In the genomic region with DNA sequence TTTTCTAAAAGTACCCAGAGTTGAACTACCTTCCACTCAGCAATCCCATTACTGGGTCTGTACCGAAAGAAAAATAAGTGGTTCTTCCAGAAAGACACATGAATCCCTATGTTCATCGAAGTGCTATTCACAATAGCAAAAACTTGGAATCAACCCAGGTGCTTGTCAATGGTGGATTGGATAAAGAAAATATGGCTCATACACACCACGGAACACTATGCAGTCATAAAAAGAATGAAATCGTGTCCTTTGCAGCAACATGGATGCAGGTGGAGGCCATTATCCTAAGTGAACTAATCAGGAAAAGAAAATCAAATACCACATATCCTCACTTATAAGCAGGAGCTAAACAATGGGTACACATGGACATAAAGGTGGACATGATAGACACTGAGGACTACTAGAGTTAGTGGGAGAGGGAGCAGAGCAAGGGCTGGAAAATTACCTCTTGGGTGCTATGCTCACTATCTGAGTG, we compare ENCODE assay signal across 8 cellular contexts. TPM values are rescaled to one million over a fixed set of nuclear protein-coding genes. Genes with fewer than 3 reads are reported as not detected.
DNase-seq lines count a peak whose midpoint lies in the region; ATAC-seq and TF ChIP-seq lines count a peak whose summit lies in the region.

No MANE protein-coding gene starts in this region.

- no peaks in the 10 kb centered on the region for H3K36me3 ChIP-seq in right lobe of liver
- H3K36me3 ChIP-seq in upper lobe of left lung: no peaks in the 10 kb centered on the region

- H3K4me1 Mint-ChIP-seq in activated naive CD4-positive, alpha-beta T cell treated with anti-CD3 and anti-CD28 coated beads, Interleukin-2, amount 50 U/mL, for 24 hours: peaks cover 29% of the 10 kb centered on the region
- H3K4me1 Mint-ChIP-seq in activated naive CD8-positive, alpha-beta T cell treated with anti-CD3 and anti-CD28 coated beads, Interleukin-2, amount 10 ng/mL, durations not matched to agents 7 days and 5 days: peaks cover 30% of the 10 kb centered on the region

- 19% methylated on average over 4 of the region's 4 CpGs for WGBS in right lobe of liver (ENCODE audit: insufficient coverage, low coverage, low lambda C conversion rate, missing lambda C conversion rate)
- 25% methylated on average over 4 of the region's 4 CpGs for WGBS in upper lobe of left lung, 2 donors

- H3K4me3 ChIP-seq in right lobe of liver: peak overlapping the region; percentile 54 to 66 (median 61)
- H3K4me3 ChIP-seq in upper lobe of left lung: peak overlapping the region in 3 of 4 donors; percentile 54 to 70 (median 59)

- no peaks in the 10 kb centered on the region for H3K9me3 ChIP-seq in right lobe of liver
- no peaks in the 10 kb centered on the region for H3K9me3 ChIP-seq in upper lobe of left lung

- DNase-seq in activated naive CD4-positive, alpha-beta T cell treated with Interleukin-2 at 50 U/mL for 16 hours: no peak
- no peak for DNase-seq in activated naive CD8-positive, alpha-beta T cell treated with anti-CD3 and anti-CD28 coated beads, Interleukin-2, amount 10 ng/mL, durations not matched to agents 7 days and 5 days
- no peak for DNase-seq in right lobe of liver
- DNase-seq in upper lobe of left lung: no peak
- DNase-seq in stimulated activated CD4-positive, alpha-beta T cell treated with anti-CD3 and anti-CD28 coated beads, Interleukin-15, amount 100 ng/mL, for 24 hours: no peak
- no peak for DNase-seq in 8988T

- no peaks in the 10 kb centered on the region for H3K9me3 Mint-ChIP-seq in activated naive CD4-positive, alpha-beta T cell treated with anti-CD3 and anti-CD28 coated beads, Interleukin-2, amount 50 U/mL, for 24 hours
- H3K9me3 Mint-ChIP-seq in activated naive CD8-positive, alpha-beta T cell treated with anti-CD3 and anti-CD28 coated beads, Interleukin-2, amount 10 ng/mL, durations not matched to agents 7 days and 5 days: no peaks in the 10 kb centered on the region

- peak overlapping the region; percentile 90 for H3K4me3 Mint-ChIP-seq in activated naive CD4-positive, alpha-beta T cell treated with anti-CD3 and anti-CD28 coated beads, Interleukin-2, amount 50 U/mL, for 24 hours
- peak overlapping the region; percentile 84 for H3K4me3 Mint-ChIP-seq in activated naive CD8-positive, alpha-beta T cell treated with anti-CD3 and anti-CD28 coated beads, Interleukin-2, amount 10 ng/mL, durations not matched to agents 7 days and 5 days

- no peak for ATAC-seq in activated naive CD8-positive, alpha-beta T cell treated with anti-CD3 and anti-CD28 coated beads, Interleukin-2, amount 10 ng/mL, durations not matched to agents 7 days and 5 days (ENCODE audit: low read depth)
- ATAC-seq in right lobe of liver: no peak
- ATAC-seq in upper lobe of left lung (ENCODE audit: low FRiP score in 2 of 2): no peak
- no peak for ATAC-seq in HG03342 (IDR thresholded peaks at IDR 0.05; ENCODE audit: unreplicated experiment)

- H3K27me3 ChIP-seq in right lobe of liver (no peaks in the 10 kb centered on the region), upper lobe of left lung (no peaks in the 10 kb centered on the region)

- intact Hi-C loops in right lobe of liver (cut with DNase I): no loop called here

- H3K27ac Mint-ChIP-seq in activated naive CD4-positive, alpha-beta T cell treated with anti-CD3 and anti-CD28 coated beads, Interleukin-2, amount 50 U/mL, for 24 hours: peak overlapping the region; percentile 31
- peak overlapping the region; percentile 84 for H3K27ac Mint-ChIP-seq in activated naive CD8-positive, alpha-beta T cell treated with anti-CD3 and anti-CD28 coated beads, Interleukin-2, amount 10 ng/mL, durations not matched to agents 7 days and 5 days

- POLR2A ChIA-PET in activated naive CD8-positive, alpha-beta T cell treated with anti-CD3 and anti-CD28 coated beads, Interleukin-2, amount 10 ng/mL, durations not matched to agents 7 days and 5 days (lab: Charles Lee): interaction anchor here (1.0 to 1.4 kb wide), 4 partner anchors 12 to 152 kb away, joined by 3 to 15 read pairs (median 4); a partner anchor contains a TSS

- H3K4me1 ChIP-seq in right lobe of liver: peaks cover 0 to 8% (median 4%) of the 10 kb centered on the region in 4 donors
- H3K4me1 ChIP-seq in upper lobe of left lung: peaks cover 40 to 57% (median 47%) of the 10 kb centered on the region in 4 donors

- no peak for TF ChIP-seq POLR2A in right lobe of liver (IDR thresholded peaks at IDR 0.05)
- TF ChIP-seq POLR2A in upper lobe of left lung (IDR thresholded peaks at IDR 0.05): no peak

- no peak for TF ChIP-seq EP300 in upper lobe of left lung (IDR thresholded peaks at IDR 0.05)

- H3K27me3 Mint-ChIP-seq in activated naive CD4-positive, alpha-beta T cell treated with anti-CD3 and anti-CD28 coated beads, Interleukin-2, amount 50 U/mL, for 24 hours: no peaks in the 10 kb centered on the region
- H3K27me3 Mint-ChIP-seq in activated naive CD8-positive, alpha-beta T cell treated with anti-CD3 and anti-CD28 coated beads, Interleukin-2, amount 10 ng/mL, durations not matched to agents 7 days and 5 days: peaks cover 10% of the 10 kb centered on the region

- no peaks in the 10 kb centered on the region for H3K36me3 Mint-ChIP-seq in activated naive CD4-positive, alpha-beta T cell treated with anti-CD3 and anti-CD28 coated beads, Interleukin-2, amount 50 U/mL, for 24 hours
- no peaks in the 10 kb centered on the region for H3K36me3 Mint-ChIP-seq in activated naive CD8-positive, alpha-beta T cell treated with anti-CD3 and anti-CD28 coated beads, Interleukin-2, amount 10 ng/mL, durations not matched to agents 7 days and 5 days

- TF ChIP-seq CTCF in right lobe of liver (IDR thresholded peaks at IDR 0.05) (no peak), upper lobe of left lung (IDR thresholded peaks at IDR 0.05) (no peak)

- H3K27ac ChIP-seq in right lobe of liver: peak overlapping the region; percentile 84 to 89 (median 85)
- peak overlapping the region; percentile 90 to 95 (median 92) for H3K27ac ChIP-seq in upper lobe of left lung

RNA-seq across cellular contexts. Expression of a gene that starts 32.9 kb away (rescaled TPM):
- total RNA-seq in activated naive CD8-positive, alpha-beta T cell treated with anti-CD3 and anti-CD28 coated beads, Interleukin-2, amount 10 ng/mL, durations not matched to agents 7 days and 5 days: 10 to 100 TPM; 73.4 to 75.7 TPM
- total RNA-seq in right lobe of liver (100 to 1,000 TPM in 3 of 6 experiments, 10 to 100 TPM in 2, 1 to 10 TPM in 1; 9.3 to 116 (median 88.1) TPM), upper lobe of left lung (100 to 1,000 TPM; 142 to 400 (median 236) TPM)
